In the genomic region with DNA sequence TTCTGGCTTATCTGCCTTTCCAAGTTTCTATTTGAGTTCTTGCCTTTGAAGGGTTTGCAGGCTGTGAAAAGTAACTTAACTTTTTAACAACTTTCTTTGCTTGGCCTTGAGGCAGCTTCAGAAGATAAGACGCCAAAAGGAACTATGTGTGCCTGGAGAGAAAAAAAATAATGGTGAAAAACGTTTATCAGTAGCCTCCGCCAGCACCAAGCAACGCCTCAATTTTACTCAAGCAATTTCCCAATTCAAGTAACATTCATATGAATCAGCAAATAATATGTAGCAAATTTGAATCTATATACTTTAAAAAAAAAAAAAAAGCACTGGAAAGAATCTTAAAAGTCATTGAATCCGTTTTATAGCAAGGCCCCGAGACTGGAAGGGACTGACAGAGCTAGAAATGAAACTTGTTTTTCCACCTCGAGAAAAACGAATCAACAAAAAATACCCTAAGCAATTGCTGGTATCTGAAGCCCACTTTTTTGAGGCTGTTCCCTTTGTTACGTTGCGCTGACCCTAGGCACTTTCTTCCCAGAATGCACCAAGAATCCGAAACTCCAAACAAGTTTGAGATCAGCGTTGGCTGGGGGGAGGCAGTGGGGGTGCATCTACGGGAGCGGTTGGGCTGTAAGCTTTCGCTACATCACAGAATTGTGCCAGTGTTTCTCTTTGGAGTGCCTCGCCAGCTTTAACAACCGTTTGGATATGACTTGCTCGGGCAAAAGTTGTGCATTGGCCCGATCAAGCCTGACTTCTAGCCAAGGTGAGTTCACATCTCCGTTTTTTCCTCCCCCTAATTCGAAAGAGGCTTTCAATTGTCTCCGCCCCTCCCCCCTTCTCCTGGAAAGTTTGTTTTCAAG, we compare ENCODE assay signal across 7 cellular contexts. TPM values are rescaled to one million over a fixed set of nuclear protein-coding genes. Genes with fewer than 3 reads are reported as not detected.
DNase-seq lines count a peak whose midpoint lies in the region; ATAC-seq and TF ChIP-seq lines count a peak whose summit lies in the region.

No MANE protein-coding gene starts in this region.

- H3K4me2 ChIP-seq in GM23248 (ENCODE audit: unreplicated experiment) (peak overlapping the region; percentile 100), mesenchymal stem cell (ENCODE audit: low read length, poor library complexity, severe bottlenecking) (peak overlapping the region; percentile 62)

- H4K8ac ChIP-seq in mesenchymal stem cell (ENCODE audit: low read length) = peak overlapping the region; percentile 33

- H2AFZ ChIP-seq in GM23248 (peak overlapping the region; percentile 74), mesenchymal stem cell (ENCODE audit: low read depth, low read length) (no peak overlapping the region)

- H4K20me1 ChIP-seq in GM23248 (ENCODE audit: insufficient read depth) = no peaks in the 10 kb centered on the region

- H3K9me2 ChIP-seq in GM23248 (ENCODE audit: insufficient read depth) = no peaks in the 10 kb centered on the region

- H2BK12ac ChIP-seq in mesenchymal stem cell (ENCODE audit: low read length in 2 of 2) = no peak overlapping the region

- H3K27me3 ChIP-seq in GM23248 (replicated peaks; ENCODE audit: insufficient read depth) = no peaks in the 10 kb centered on the region
- H3K27me3 ChIP-seq in Peyer's patch = no peaks in the 10 kb centered on the region
- no peaks in the 10 kb centered on the region for H3K27me3 ChIP-seq in mesenchymal stem cell (ENCODE audit: control insufficient read depth in 1 of 2, insufficient read depth in 1 of 2, low read length in 2 of 2)
- no peaks in the 10 kb centered on the region for H3K27me3 ChIP-seq in thyroid gland

- H3K79me1 ChIP-seq in mesenchymal stem cell (replicated peaks; ENCODE audit: low read length, poor library complexity, severe bottlenecking) = peaks cover 2% of the 10 kb centered on the region

- H3K36me3 ChIP-seq in GM23248 (ENCODE audit: low read depth) = no peaks in the 10 kb centered on the region
- no peaks in the 10 kb centered on the region for H3K36me3 ChIP-seq in Peyer's patch
- H3K36me3 ChIP-seq in mesenchymal stem cell (ENCODE audit: control insufficient read depth in 1 of 2, insufficient read depth in 2 of 2, low read depth in 1 of 2, low read length in 2 of 2) = no peaks in the 10 kb centered on the region
- no peaks in the 10 kb centered on the region for H3K36me3 ChIP-seq in thyroid gland

- peaks cover 20% of the 10 kb centered on the region for H3K79me2 ChIP-seq in GM23248 (ENCODE audit: insufficient read depth)

- no peak for TF ChIP-seq CTCF in Peyer's patch (IDR thresholded peaks at IDR 0.05)
- TF ChIP-seq CTCF in thyroid gland (IDR thresholded peaks at IDR 0.05) = no peak

- H3K4me3 ChIP-seq in GM23248 (peak overlapping the region; percentile 98), Peyer's patch (peak overlapping the region; percentile 65 to 76 (median 71)), mesenchymal stem cell (ENCODE audit: insufficient read depth in 1 of 2, low read depth in 1 of 2, low read length in 2 of 2) (peak overlapping the region; percentile 41 to 96), thyroid gland (replicated peaks in 1 of 3) (peak overlapping the region; percentile 13 to 96 (median 55))

- ATAC-seq in GM19023 (IDR thresholded peaks at IDR 0.05; ENCODE audit: unreplicated experiment) (no peak), HG02678 (IDR thresholded peaks at IDR 0.05; ENCODE audit: unreplicated experiment) (no peak)

- no peak overlapping the region for H2AK5ac ChIP-seq in mesenchymal stem cell (ENCODE audit: low read length, severe bottlenecking)

- H4K91ac ChIP-seq in mesenchymal stem cell (ENCODE audit: low read length) = peak overlapping the region; percentile 43

- H2BK5ac ChIP-seq in mesenchymal stem cell (ENCODE audit: low read depth, low read length, poor library complexity, severe bottlenecking) = no peak overlapping the region

- H3F3A ChIP-seq in GM23248 (ENCODE audit: insufficient read depth) = peaks cover 34% of the 10 kb centered on the region

- in situ Hi-C loops in GM23248 (cut with MboI) = loop anchor here (10.0 kb wide), 1 partner anchor 152 kb away; no protein-coding TSS in a partner anchor

- peak overlapping the region; percentile 3 to 42 for H3K4ac ChIP-seq in mesenchymal stem cell (ENCODE audit: low read depth in 1 of 2, low read length in 2 of 2)

- peak overlapping the region; percentile 3 for H2BK15ac ChIP-seq in mesenchymal stem cell (ENCODE audit: low read depth, poor library complexity, severe bottlenecking)

- DNase-seq in GM23248 = peak; percentile 83
- DNase-seq in Peyer's patch = peak in 1 of 3 donors; percentile 46
- DNase-seq in mesenchymal stem cell = peak; percentile 76
- DNase-seq in thyroid gland = peak in 1 of 2 donors; percentile 73

- intact Hi-C loops in thyroid gland (cut with DNase I) = no loop called here

- no peak for TF ChIP-seq POLR2A in Peyer's patch (IDR thresholded peaks at IDR 0.05)
- TF ChIP-seq POLR2A in thyroid gland (IDR thresholded peaks at IDR 0.05) = no peak

- no peaks in the 10 kb centered on the region for H3K9me3 ChIP-seq in GM23248 (ENCODE audit: low read depth)
- no peaks in the 10 kb centered on the region for H3K9me3 ChIP-seq in Peyer's patch
- no peaks in the 10 kb centered on the region for H3K9me3 ChIP-seq in mesenchymal stem cell (ENCODE audit: control insufficient read depth, low read length)
- no peaks in the 10 kb centered on the region for H3K9me3 ChIP-seq in thyroid gland

- H3K27ac ChIP-seq in GM23248 (peak overlapping the region; percentile 100), Peyer's patch (peak overlapping the region; percentile 97 to 98 (median 97)), cingulate gyrus (ENCODE audit: low read depth, low read length) (peak overlapping the region; percentile 96), mesenchymal stem cell (ENCODE audit: low read length, poor library complexity, severe bottlenecking) (peak overlapping the region; percentile 88), thyroid gland (peak overlapping the region; percentile 93 to 100 (median 98))

- peaks cover 17% of the 10 kb centered on the region for H3K4me1 ChIP-seq in GM23248 (ENCODE audit: insufficient read depth)
- peaks cover 0 to 13% (median 2%) of the 10 kb centered on the region in 4 donors for H3K4me1 ChIP-seq in Peyer's patch
- H3K4me1 ChIP-seq in mesenchymal stem cell (ENCODE audit: control insufficient read depth, insufficient read depth, low read depth, low read length) = no peaks in the 10 kb centered on the region
- H3K4me1 ChIP-seq in thyroid gland = peaks cover 8 to 13% of the 10 kb centered on the region in 2 donors

- H3K18ac ChIP-seq in mesenchymal stem cell (ENCODE audit: low read depth in 1 of 2, low read length in 2 of 2) = peak overlapping the region; percentile 6 to 64

- H2BK120ac ChIP-seq in mesenchymal stem cell (ENCODE audit: low read depth, low read length) = no peak overlapping the region

- peak overlapping the region; percentile 99 for H3K9ac ChIP-seq in GM23248
- peak overlapping the region; percentile 100 for H3K9ac ChIP-seq in mesenchymal stem cell (ENCODE audit: low read length)

- 1 to 2% methylated on average over 22 of the region's 22 CpGs for WGBS in GM23248 (ENCODE audit: low coverage in 1 of 2, low lambda C conversion rate in 2 of 2, missing lambda C conversion rate in 2 of 2), 2 experiments
- WGBS in mesenchymal stem cell = under 1% methylated on average over 18 of the region's 22 CpGs
- 7% methylated on average over 22 of the region's 22 CpGs for WGBS in thyroid gland, 2 donors

- H3K23ac ChIP-seq in mesenchymal stem cell (ENCODE audit: low read length in 2 of 2) = no peak overlapping the region

- no peak overlapping the region for H3K14ac ChIP-seq in mesenchymal stem cell (ENCODE audit: low read length in 2 of 2)

RNA-seq across cellular contexts. Expression of a gene that starts 2.7 kb away (rescaled TPM):
- total RNA-seq in GM23248 (2014; rRNA removed; shearing (Covaris generic)) = 66.9 and 122 TPM in 2 replicates
- 88.0 and 99.4 TPM in 2 replicates for polyA plus RNA-seq in GM23248 (2016; fragmentation: Nextera tagmentation; extraction: Ambion mirVana)
- 10 to 100 TPM; 21.0 to 49.5 (median 35.3) TPM for total RNA-seq in Peyer's patch
- 69.8 TPM for polyA plus RNA-seq in mesenchymal stem cell (2013, experiment 1 of 2)
- 65.2 TPM for polyA plus RNA-seq in mesenchymal stem cell (2013, experiment 2 of 2)
- 10 to 100 TPM; 46.4 to 62.3 (median 52.3) TPM for total RNA-seq in thyroid gland
